Comparison of ENCODE assay signal across 8 cellular contexts in genomic region chr1:151472852-151473731, GRCh38. TPM values are rescaled to one million over a fixed set of nuclear protein-coding genes. Genes with fewer than 3 reads are reported as not detected.
DNase-seq lines count a peak whose midpoint lies in the region; ATAC-seq and TF ChIP-seq lines count a peak whose summit lies in the region.

No MANE protein-coding gene starts in this region.

- ATAC-seq in Right ventricle myocardium superior (ENCODE audit: poor library complexity), result peak; percentile 86
- no peak for ATAC-seq in GM18520 (IDR thresholded peaks at IDR 0.05; ENCODE audit: unreplicated experiment)
- no peak for ATAC-seq in HG02981 (IDR thresholded peaks at IDR 0.05; ENCODE audit: unreplicated experiment)
- ATAC-seq in GM18498 (IDR thresholded peaks at IDR 0.05; ENCODE audit: unreplicated experiment), result no peak

- H3K27me3 ChIP-seq in neutrophil, result peaks cover 4% of the 10 kb centered on the region

- H3K27ac Mint-ChIP-seq in activated naive CD4-positive, alpha-beta T cell treated with anti-CD3 and anti-CD28 coated beads, Interleukin-2, amount 50 U/mL, for 24 hours, result peak overlapping the region; percentile 69

- H3K4me1 ChIP-seq in neutrophil (ENCODE audit: control insufficient read depth in 1 of 2, insufficient read depth in 1 of 2, low read depth in 1 of 2, low read length in 1 of 2), result peaks cover 6 to 9% of the 10 kb centered on the region in 2 experiments

- no peak for TF ChIP-seq CTCF in neutrophil (IDR thresholded peaks at IDR 0.05)

- intact Hi-C loops in Right ventricle myocardium superior (cut with DNase I), result no loop called here

- H3K9me3 Mint-ChIP-seq in activated naive CD4-positive, alpha-beta T cell treated with anti-CD3 and anti-CD28 coated beads, Interleukin-2, amount 50 U/mL, for 24 hours, result no peaks in the 10 kb centered on the region

- peaks cover 10% of the 10 kb centered on the region for H3K4me1 Mint-ChIP-seq in activated naive CD4-positive, alpha-beta T cell treated with anti-CD3 and anti-CD28 coated beads, Interleukin-2, amount 50 U/mL, for 24 hours

- peak; percentile 82 for DNase-seq in DMS153 (lab: John Stamatoyannopoulos, UW)
- peak; percentile 38 for DNase-seq in NCI-H2029 treated with DMSO at 0.1 percent for 48 hours (lab: John Stamatoyannopoulos, UW)
- DNase-seq in Right ventricle myocardium superior, result peak; percentile 61

- peak overlapping the region; percentile 66 for H3K4me3 Mint-ChIP-seq in activated naive CD4-positive, alpha-beta T cell treated with anti-CD3 and anti-CD28 coated beads, Interleukin-2, amount 50 U/mL, for 24 hours

- no peaks in the 10 kb centered on the region for H3K9me3 ChIP-seq in neutrophil

- H3K27ac ChIP-seq in neutrophil, result peak overlapping the region; percentile 39

- H3K27me3 Mint-ChIP-seq in activated naive CD4-positive, alpha-beta T cell treated with anti-CD3 and anti-CD28 coated beads, Interleukin-2, amount 50 U/mL, for 24 hours, result peaks cover 7% of the 10 kb centered on the region

- H3K36me3 Mint-ChIP-seq in activated naive CD4-positive, alpha-beta T cell treated with anti-CD3 and anti-CD28 coated beads, Interleukin-2, amount 50 U/mL, for 24 hours, result no peaks in the 10 kb centered on the region

- peak overlapping the region; percentile 42 to 73 for H3K4me3 ChIP-seq in neutrophil (ENCODE audit: low read depth in 1 of 2, low read length in 1 of 2)

- no peaks in the 10 kb centered on the region for H3K36me3 ChIP-seq in neutrophil

RNA-seq across cellular contexts. Expression of gene POGZ, which starts 13.8 kb away (rescaled TPM):
- 42.0 TPM for total RNA-seq in Right ventricle myocardium superior

RNA-seq across cellular contexts. Expression of gene CGN, which starts 38.1 kb away (rescaled TPM):
- total RNA-seq in Right ventricle myocardium superior, result 0.27 TPM
